Comparison of ENCODE assay signal across 8 cellular contexts in the genomic region with DNA sequence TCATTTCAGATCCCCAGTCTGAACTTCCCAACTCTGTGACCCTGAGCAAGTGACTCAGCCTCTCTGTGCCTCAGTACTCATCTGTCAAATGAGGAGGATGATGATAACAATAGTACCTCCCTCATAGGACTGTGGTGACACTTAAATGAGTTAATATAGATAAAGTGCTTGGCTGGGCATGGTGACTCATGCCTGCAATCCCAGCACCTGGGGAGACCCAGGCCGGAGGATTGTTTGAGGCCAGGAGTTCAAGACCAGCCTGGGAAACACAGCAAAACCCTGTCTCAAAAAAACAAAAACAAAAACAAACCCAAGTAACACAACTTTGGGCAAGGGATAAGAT. TPM values are rescaled to one million over a fixed set of nuclear protein-coding genes. Genes with fewer than 3 reads are reported as not detected.
DNase-seq lines count a peak whose midpoint lies in the region; ATAC-seq and TF ChIP-seq lines count a peak whose summit lies in the region.

No MANE protein-coding gene starts in this region.

- H2BK12ac ChIP-seq in neuronal stem cell (ENCODE audit: low read length), result no peak overlapping the region

- no CpG with 5 or more reads among the region's 1 CpG for WGBS in neuronal stem cell (ENCODE audit: extremely low coverage in 2 of 2, insufficient read length in 2 of 2, insufficient replicate concordance in 1 of 2), 2 donors

- no peak for DNase-seq in activated B cell treated with CpG ODN at 0.5 μM for 24 hours
- DNase-seq in fibroblast of mammary gland (ENCODE audit: low read depth), result peak; percentile 80
- DNase-seq in stimulated activated naive B cell treated with anti-CD40 and anti-IgM and Interleukin-4, amounts not matched to agents 10 μg/mL and 1 μg/mL and 100 μg/mL, for 72 hours, result peak; percentile 55
- no peak for DNase-seq in neuronal stem cell (ENCODE audit: low spot score)
- DNase-seq in DMS79 (lab: John Stamatoyannopoulos, UW), result no peak
- DNase-seq in GM10248 (ENCODE audit: extremely low spot score), result no peak

- H3K4me1 ChIP-seq in neuronal stem cell (ENCODE audit: control insufficient read depth in 2 of 2, insufficient read depth in 1 of 2, low read depth in 1 of 2, low read length in 2 of 2), result peaks cover 10 to 18% of the 10 kb centered on the region in 2 donors

- H3K4me2 ChIP-seq in neuronal stem cell (ENCODE audit: insufficient read depth, low read length, poor library complexity, severe bottlenecking), result no peak overlapping the region

- CTCF ChIA-PET in activated B cell treated with CpG ODN at 0.5 μM for 24 hours (lab: Charles Lee) (interaction anchor here (1.1 to 5.9 kb wide), 7 partner anchors 24 to 73 kb away, joined by 4 to 51 read pairs (median 10); no protein-coding TSS in a partner anchor), GM10248 (lab: Yijun Ruan, JAX) (interaction anchor here (0.8 to 15.8 kb wide), 8 partner anchors 11 to 62 kb away, joined by 3 to 161 read pairs (median 7); no protein-coding TSS in a partner anchor)

- peak overlapping the region; percentile 98 for H3K27ac Mint-ChIP-seq in activated B cell treated with CpG ODN at 0.5 μM for 24 hours
- H3K27ac Mint-ChIP-seq in stimulated activated naive B cell treated with anti-CD40 and anti-IgM and Interleukin-4, amounts not matched to agents 10 μg/mL and 1 μg/mL and 100 μg/mL, for 72 hours, result peak overlapping the region; percentile 99

- no peaks in the 10 kb centered on the region for H3K36me3 ChIP-seq in neuronal stem cell (replicated peaks in 1 of 2; ENCODE audit: control insufficient read depth in 2 of 2, insufficient read depth in 2 of 2, low read length in 2 of 2)

- no peak overlapping the region for H3K4me3 ChIP-seq in fibroblast of mammary gland (ENCODE audit: control insufficient read depth, low read depth, low read length)
- no peak overlapping the region for H3K4me3 ChIP-seq in neuronal stem cell (ENCODE audit: low read length in 2 of 2)

- H3K4ac ChIP-seq in neuronal stem cell (ENCODE audit: low read length), result no peak overlapping the region

- no peak overlapping the region for H4K8ac ChIP-seq in neuronal stem cell (ENCODE audit: low read depth, low read length)

- no peak overlapping the region for H2BK120ac ChIP-seq in neuronal stem cell (ENCODE audit: low read depth, low read length)

- ATAC-seq in HG03354 (IDR thresholded peaks at IDR 0.05; ENCODE audit: poor library complexity, severe bottlenecking, unreplicated experiment) (peak; percentile 10), activated B cell treated with CpG ODN at 0.5 μM for 24 hours (ENCODE audit: low read depth) (peak; percentile 12), HG03196 (IDR thresholded peaks at IDR 0.05; ENCODE audit: unreplicated experiment) (no peak)
- ATAC-seq in stimulated activated naive B cell treated with anti-CD40 and anti-IgM and Interleukin-4, amounts not matched to agents 10 μg/mL and 1 μg/mL and 100 μg/mL, for 72 hours (replicated peaks), result peak; percentile 22 to 32

- intact Hi-C loops in activated B cell treated with CpG ODN at 0.5 μM for 24 hours (cut with micrococcal nuclease), result loop anchor here (2.0 kb wide), 1 partner anchor 224 kb away; no protein-coding TSS in a partner anchor

- no peak overlapping the region for H2BK5ac ChIP-seq in neuronal stem cell (ENCODE audit: low read length)

- H3K27me3 Mint-ChIP-seq in activated B cell treated with CpG ODN at 0.5 μM for 24 hours, result no peaks in the 10 kb centered on the region
- no peaks in the 10 kb centered on the region for H3K27me3 Mint-ChIP-seq in stimulated activated naive B cell treated with anti-CD40 and anti-IgM and Interleukin-4, amounts not matched to agents 10 μg/mL and 1 μg/mL and 100 μg/mL, for 72 hours

- H3K4me3 Mint-ChIP-seq in activated B cell treated with CpG ODN at 0.5 μM for 24 hours, result peak overlapping the region; percentile 90
- H3K4me3 Mint-ChIP-seq in stimulated activated naive B cell treated with anti-CD40 and anti-IgM and Interleukin-4, amounts not matched to agents 10 μg/mL and 1 μg/mL and 100 μg/mL, for 72 hours, result peak overlapping the region; percentile 78 to 80

- H4K91ac ChIP-seq in neuronal stem cell (ENCODE audit: low read depth, low read length, poor library complexity), result no peak overlapping the region

- H3K36me3 Mint-ChIP-seq in activated B cell treated with CpG ODN at 0.5 μM for 24 hours (ENCODE audit: low read depth), result peaks cover 34% of the 10 kb centered on the region
- peaks cover 12 to 31% of the 10 kb centered on the region in 2 donors for H3K36me3 Mint-ChIP-seq in stimulated activated naive B cell treated with anti-CD40 and anti-IgM and Interleukin-4, amounts not matched to agents 10 μg/mL and 1 μg/mL and 100 μg/mL, for 72 hours

- no peak overlapping the region for H2AFZ ChIP-seq in neuronal stem cell (ENCODE audit: low read length)

- TF ChIP-seq CTCF in activated B cell treated with CpG ODN at 0.5 μM for 24 hours (IDR thresholded peaks at IDR 0.05), result no peak
- no peak for TF ChIP-seq CTCF in fibroblast of mammary gland (conservative IDR thresholded peaks at IDR 0.05; ENCODE audit: control insufficient read depth, insufficient read depth, low read depth, low read length)
- no peak for TF ChIP-seq CTCF in GM10248 (IDR thresholded peaks at IDR 0.05; ENCODE audit: control extremely low read depth, extremely low read depth, low read depth, missing control alignments)

- H3K27me3 ChIP-seq in neuronal stem cell (ENCODE audit: control insufficient read depth in 3 of 3, insufficient read depth in 3 of 3, low read depth in 1 of 3, low read length in 3 of 3), result peaks cover 0 to 13% (median 0%) of the 10 kb centered on the region in 3 experiments

- no peak overlapping the region for H2BK15ac ChIP-seq in neuronal stem cell (ENCODE audit: low read length)

- no peak overlapping the region for H3K9ac ChIP-seq in neuronal stem cell (ENCODE audit: low read depth, low read length, poor library complexity)

- H3K9me3 ChIP-seq in neuronal stem cell (replicated peaks in 1 of 2; ENCODE audit: control insufficient read depth in 2 of 2, insufficient read depth in 1 of 2, low read depth in 1 of 2, low read length in 2 of 2), result no peaks in the 10 kb centered on the region

- H3K4me1 Mint-ChIP-seq in activated B cell treated with CpG ODN at 0.5 μM for 24 hours, result peaks cover 92% of the 10 kb centered on the region
- H3K4me1 Mint-ChIP-seq in stimulated activated naive B cell treated with anti-CD40 and anti-IgM and Interleukin-4, amounts not matched to agents 10 μg/mL and 1 μg/mL and 100 μg/mL, for 72 hours, result peaks cover 62 to 91% of the 10 kb centered on the region in 2 donors

- no peak overlapping the region for H3K14ac ChIP-seq in neuronal stem cell (ENCODE audit: low read length)

- POLR2A ChIA-PET in activated B cell treated with CpG ODN at 0.5 μM for 24 hours (lab: Charles Lee), result interaction anchor here (0.6 to 11.0 kb wide), 21 partner anchors 9 to 730 kb away, joined by 3 to 313 read pairs (median 6); a partner anchor contains a TSS
- POLR2A ChIA-PET in GM10248 (lab: Yijun Ruan, JAX), result interaction anchor here (0.6 to 1.3 kb wide), 2 partner anchors 29 to 31 kb away, joined by 6 to 8 read pairs; no protein-coding TSS in a partner anchor

- H2AK5ac ChIP-seq in neuronal stem cell (ENCODE audit: low read depth, low read length), result no peak overlapping the region

- no peaks in the 10 kb centered on the region for H3K9me3 Mint-ChIP-seq in activated B cell treated with CpG ODN at 0.5 μM for 24 hours
- no peaks in the 10 kb centered on the region for H3K9me3 Mint-ChIP-seq in stimulated activated naive B cell treated with anti-CD40 and anti-IgM and Interleukin-4, amounts not matched to agents 10 μg/mL and 1 μg/mL and 100 μg/mL, for 72 hours

- no peaks in the 10 kb centered on the region for H3K79me1 ChIP-seq in neuronal stem cell (ENCODE audit: low read depth, low read length)

- H3K18ac ChIP-seq in neuronal stem cell (ENCODE audit: low read length), result no peak overlapping the region

- H3K27ac ChIP-seq in neuronal stem cell (replicated peaks; ENCODE audit: low read length), result no peak overlapping the region

- H3K23ac ChIP-seq in neuronal stem cell (ENCODE audit: low read depth, low read length, poor library complexity), result no peak overlapping the region

RNA-seq across cellular contexts. Expression of a gene that starts 4.8 kb away (rescaled TPM):
- 208 and 209 TPM in 2 replicates for total RNA-seq in activated B cell treated with CpG ODN at 0.5 μM for 24 hours
- 10.7 TPM for polyA plus RNA-seq in neuronal stem cell (2013, experiment 1 of 2)
- 10.7 TPM for polyA plus RNA-seq in neuronal stem cell (2013, experiment 2 of 2)

Comparison
In these comparisons a context has a peak if more than half of its experiments do, and no peak if none do; other contexts are left out.
1. DNase-seq: peak in fibroblast of mammary gland (single experiment) and stimulated activated naive B cell treated with anti-CD40 and anti-IgM and Interleukin-4, amounts not matched to agents 10 μg/mL and 1 μg/mL and 100 μg/mL, for 72 hours (single experiment); none in activated B cell treated with CpG ODN at 0.5 μM for 24 hours (single experiment), neuronal stem cell (single experiment), DMS79 (single experiment) and GM10248 (single experiment).